ENCODE assay signal across 1 cellular context in genomic region chr2:216328347-216328746, GRCh38.
TF ChIP-seq lines count a peak whose summit lies in the region.

No MANE protein-coding gene starts in this region.

TF ChIP-seq in K562, 482 proteins besides CTCF, POLR2A, EP300 and RAD21 (continued from another document):
- TF ChIP-seq TOE1 (IDR thresholded peaks at IDR 0.05; ENCODE audit: borderline replicate concordance) (no peak), TOE1 (CRISPR knock-in tag; IDR thresholded peaks at IDR 0.05; ENCODE audit: borderline replicate concordance, low read depth) (no peak), TEAD1 (CRISPR knock-in tag; IDR thresholded peaks at IDR 0.05) (no peak), ARID3A (IDR thresholded peaks at IDR 0.05; ENCODE audit: borderline replicate concordance, low read depth, low read length) (no peak), BRD4 (IDR thresholded peaks at IDR 0.05) (no peak), ZNF146 (CRISPR knock-in tag; IDR thresholded peaks at IDR 0.05; ENCODE audit: unreplicated experiment) (no peak), NBN (IDR thresholded peaks at IDR 0.05; ENCODE audit: low read depth) (no peak)
- TF ChIP-seq, protein P1, sequence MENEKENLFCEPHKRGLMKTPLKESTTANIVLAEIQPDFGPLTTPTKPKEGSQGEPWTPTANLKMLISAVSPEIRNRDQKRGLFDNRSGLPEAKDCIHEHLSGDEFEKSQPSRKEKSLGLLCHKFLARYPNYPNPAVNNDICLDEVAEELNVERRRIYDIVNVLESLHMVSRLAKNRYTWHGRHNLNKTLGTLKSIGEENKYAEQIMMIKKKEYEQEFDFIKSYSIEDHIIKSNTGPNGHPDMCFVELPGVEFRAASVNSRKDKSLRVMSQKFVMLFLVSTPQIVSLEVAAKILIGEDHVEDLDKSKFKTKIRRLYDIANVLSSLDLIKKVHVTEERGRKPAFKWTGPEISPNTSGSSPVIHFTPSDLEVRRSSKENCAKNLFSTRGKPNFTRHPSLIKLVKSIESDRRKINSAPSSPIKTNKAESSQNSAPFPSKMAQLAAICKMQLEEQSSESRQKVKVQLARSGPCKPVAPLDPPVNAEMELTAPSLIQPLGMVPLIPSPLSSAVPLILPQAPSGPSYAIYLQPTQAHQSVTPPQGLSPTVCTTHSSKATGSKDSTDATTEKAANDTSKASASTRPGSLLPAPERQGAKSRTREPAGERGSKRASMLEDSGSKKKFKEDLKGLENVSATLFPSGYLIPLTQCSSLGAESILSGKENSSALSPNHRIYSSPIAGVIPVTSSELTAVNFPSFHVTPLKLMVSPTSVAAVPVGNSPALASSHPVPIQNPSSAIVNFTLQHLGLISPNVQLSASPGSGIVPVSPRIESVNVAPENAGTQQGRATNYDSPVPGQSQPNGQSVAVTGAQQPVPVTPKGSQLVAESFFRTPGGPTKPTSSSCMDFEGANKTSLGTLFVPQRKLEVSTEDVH (IDR thresholded peaks at IDR 0.05; ENCODE audit: low read depth, partially characterized antibody): no peak
TF ChIP-seq in K562: peak in this region for 0.
